Comparison of ENCODE assay signal across 13 cellular contexts in the genomic region with DNA sequence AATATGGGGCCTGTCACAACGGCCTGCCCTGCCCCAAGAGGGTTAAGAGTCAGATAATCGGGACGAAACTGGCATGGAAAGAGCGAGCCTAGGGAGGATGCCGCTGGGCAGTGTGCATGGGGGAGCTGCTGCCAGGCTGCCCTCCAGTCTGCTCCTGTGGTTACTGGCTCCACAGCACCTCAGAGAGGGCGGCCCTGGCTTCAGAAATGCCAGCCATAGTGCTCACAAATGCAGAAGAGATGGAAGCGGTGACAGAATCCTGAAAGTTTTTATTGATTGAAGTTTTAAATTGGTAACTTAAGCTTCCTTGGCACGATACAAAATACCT.
"Had no signal": no experiment of that assay in that cellular context is flagged by ENCODE, and none has a peak within 500 bp of the region (broad histone marks: within the 10 kb centered on the region; RNA-seq: fewer than 3 reads in every experiment).

No MANE protein-coding gene starts in this region.

- ATAC-seq: body of pancreas, esophagus mucosa had no signal

- H3K27ac Mint-ChIP-seq: activated naive CD4-positive, alpha-beta T cell treated with anti-CD3 and anti-CD28 coated beads for 36 hours; stimulated activated naive CD8-positive, alpha-beta T cell treated with anti-CD3 and anti-CD28 coated beads, Interleukin-15, Interleukin-2, amounts not matched to agents 100 ng/mL and 50 ng/mL, for 24 hours had no signal

- H3K9me3 Mint-ChIP-seq: activated naive CD4-positive, alpha-beta T cell treated with anti-CD3 and anti-CD28 coated beads for 36 hours; stimulated activated naive CD8-positive, alpha-beta T cell treated with anti-CD3 and anti-CD28 coated beads, Interleukin-15, Interleukin-2, amounts not matched to agents 100 ng/mL and 50 ng/mL, for 24 hours had no signal

- DNase-seq: activated CD4-positive, alpha-beta T cell treated with anti-CD3 and anti-CD28 coated beads for 4 hours; activated naive CD4-positive, alpha-beta T cell treated with anti-CD3 and anti-CD28 coated beads for 36 hours; amniotic stem cell; body of pancreas; hippocampal formation; ovary; SJCRH30; stimulated activated CD4-positive, alpha-beta T cell treated with anti-CD3 and anti-CD28 coated beads, Interleukin-4, amount 100 ng/mL, for 1 hour; stimulated activated CD8-positive, alpha-beta memory T cell treated with anti-CD3 and anti-CD28 coated beads, Interleukin-4, amount 100 ng/mL, for 48 hours had no signal

- H3K27me3 ChIP-seq: body of pancreas, ovary, SJCRH30 had no signal

- H3K4me3 ChIP-seq: body of pancreas, lung, ovary, SJCRH30, thoracic aorta had no signal

- H3K4me3 Mint-ChIP-seq: activated naive CD4-positive, alpha-beta T cell treated with anti-CD3 and anti-CD28 coated beads for 36 hours; stimulated activated naive CD8-positive, alpha-beta T cell treated with anti-CD3 and anti-CD28 coated beads, Interleukin-15, Interleukin-2, amounts not matched to agents 100 ng/mL and 50 ng/mL, for 24 hours had no signal

- H3K27me3 Mint-ChIP-seq: stimulated activated naive CD8-positive, alpha-beta T cell treated with anti-CD3 and anti-CD28 coated beads, Interleukin-15, Interleukin-2, amounts not matched to agents 100 ng/mL and 50 ng/mL, for 24 hours had no signal

- H3K9me3 ChIP-seq: body of pancreas, ovary, SJCRH30, thoracic aorta had no signal

- H3K36me3 ChIP-seq: ovary had no signal

- H3K27ac ChIP-seq: body of pancreas, ovary, SJCRH30, thoracic aorta had no signal

- H3K4me1 ChIP-seq: body of pancreas, SJCRH30 had no signal
